Comparison of ENCODE assay signal across 6 cellular contexts in the genomic region with DNA sequence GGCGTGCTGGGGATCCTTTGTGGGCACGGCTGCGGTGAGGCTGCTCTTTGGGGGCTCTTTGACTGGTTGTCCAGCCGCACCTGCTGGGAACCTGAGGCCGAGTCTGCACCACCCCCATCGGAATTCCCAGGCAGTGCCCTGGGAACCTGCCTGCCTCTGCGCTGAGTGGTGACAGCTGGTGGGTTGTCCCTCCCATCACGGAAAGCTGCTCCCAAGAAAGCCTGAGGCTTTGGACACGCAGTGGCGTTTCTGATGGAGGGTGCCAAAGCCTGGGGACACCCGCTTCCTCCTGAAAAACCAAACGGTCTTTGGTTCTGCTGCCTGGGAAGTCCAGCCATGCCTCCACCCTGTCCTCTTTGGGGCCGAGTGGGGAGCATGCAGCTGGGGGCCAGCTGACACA. TPM values are rescaled to one million over a fixed set of nuclear protein-coding genes. Genes with fewer than 3 reads are reported as not detected.
"Had no signal": no experiment of that assay in that cellular context is flagged by ENCODE, and none has a peak within 500 bp of the region (broad histone marks: within the 10 kb centered on the region; RNA-seq: fewer than 3 reads in every experiment).

No MANE protein-coding gene starts in this region.

- H3K27ac Mint-ChIP-seq: GM23338, HFFc6 had no signal

- H3K36me3 ChIP-seq: HAP-1 had no signal

- H3K4me1 ChIP-seq: HAP-1 had no signal

- H3K9me3 Mint-ChIP-seq: GM23338 had no signal

- H3K4me3 Mint-ChIP-seq: GM23338, HFFc6 had no signal

- H3K9me3 ChIP-seq: HAP-1 had no signal

- H3K4me3 ChIP-seq: GM23338, HAP-1, K562 had no signal

- DNase-seq: HFFc6, IMR-90 had no signal

RNA-seq across cellular contexts. Expression of a gene that starts 21.4 kb away (rescaled TPM):
- total RNA-seq: GM23338, H1, HFFc6 had no signal
- polyA plus RNA-seq: GM23338, H1, K562 had no signal
